ENCODE assay signal across 13 cellular contexts in genomic region chr21:31184462-31184861, GRCh38.
DNase-seq lines count a peak whose midpoint lies in the region; ATAC-seq and TF ChIP-seq lines count a peak whose summit lies in the region.
"Had no signal": no experiment of that assay in that cellular context is flagged by ENCODE, and none has a peak within 500 bp of the region (broad histone marks: within the 10 kb centered on the region; RNA-seq: fewer than 3 reads in every experiment).

No MANE protein-coding gene starts in this region.

- peak in 6 of 7 experiments; percentile 42 to 71 (median 58) for DNase-seq in CD8-positive, alpha-beta T cell
- peak; percentile 26 to 95 (median 70) for DNase-seq in T-helper 2 cell
- DNase-seq in activated T-helper 1 cell treated with anti-CD3 and anti-CD28 coated beads, Interleukin-12 subunit alpha, Interleukin-12 subunit beta, Interleukin-2, Interleukin-4 antibody, amounts not matched to agents 30 ng/mL and 10 ng/mL and 1 ng/mL, durations not matched to agents 14 hours and 24 hours and 36 hours (ENCODE audit: low spot score): peak; percentile 68
- DNase-seq in stimulated activated CD4-positive, alpha-beta T cell treated with anti-CD3 and anti-CD28 coated beads, Interleukin-15, amount 100 ng/mL, for 24 hours: peak; percentile 88
- no peak for DNase-seq in NCI-H82 treated with DMSO at 0.1 percent for 48 hours (lab: John Stamatoyannopoulos, UW; ENCODE audit: unreplicated experiment)
- DNase-seq in putamen (ENCODE audit: low spot score): no peak
- DNase-seq in immature natural killer cell: no peak
- DNase-seq: adrenal gland, erythroblast, NCI-H524 treated with DMSO at 0.1 percent for 48 hours had no signal

- H3K27me3 ChIP-seq in CD8-positive, alpha-beta T cell (ENCODE audit: insufficient read depth, low read length): no peaks in the 10 kb centered on the region
- H3K27me3 ChIP-seq: adrenal gland, vagina had no signal

- no peaks in the 10 kb centered on the region for H3K27me3 Mint-ChIP-seq in CD8-positive, alpha-beta T cell (ENCODE audit: low read depth)
- H3K27me3 Mint-ChIP-seq in activated T-helper 1 cell treated with anti-CD3 and anti-CD28 coated beads, Interleukin-12 subunit alpha, Interleukin-12 subunit beta, Interleukin-2, Interleukin-4 antibody, amounts not matched to agents 30 ng/mL and 10 ng/mL and 1 ng/mL, durations not matched to agents 14 hours and 24 hours and 36 hours (ENCODE audit: insufficient read depth): no peaks in the 10 kb centered on the region
- peaks cover 0 to 6% (median 0%) of the 10 kb centered on the region in 3 donors for H3K27me3 Mint-ChIP-seq in immature natural killer cell (ENCODE audit: low read depth in 3 of 3)

- POLR2A ChIA-PET in CD8-positive, alpha-beta T cell (lab: Charles Lee): interaction anchor here (2.3 kb wide), 1 partner anchor 52 kb away, joined by 10 read pairs; no protein-coding TSS in a partner anchor

- peaks cover 72% of the 10 kb centered on the region for H3K4me1 ChIP-seq in CD8-positive, alpha-beta T cell (ENCODE audit: insufficient read depth, low read length)
- H3K4me1 ChIP-seq: adrenal gland, prostate gland, vagina had no signal

- peak overlapping the region; percentile 79 for H3K4me3 Mint-ChIP-seq in CD8-positive, alpha-beta T cell
- peak overlapping the region; percentile 75 for H3K4me3 Mint-ChIP-seq in activated T-helper 1 cell treated with anti-CD3 and anti-CD28 coated beads, Interleukin-12 subunit alpha, Interleukin-12 subunit beta, Interleukin-2, Interleukin-4 antibody, amounts not matched to agents 30 ng/mL and 10 ng/mL and 1 ng/mL, durations not matched to agents 14 hours and 24 hours and 36 hours
- H3K4me3 Mint-ChIP-seq in immature natural killer cell: no peak overlapping the region

- peak overlapping the region; percentile 3 for H3K4me3 ChIP-seq in CD8-positive, alpha-beta T cell (ENCODE audit: low read depth, low read length)
- H3K4me3 ChIP-seq: adrenal gland, prostate gland, vagina had no signal

- no peaks in the 10 kb centered on the region for H3K9me3 ChIP-seq in CD8-positive, alpha-beta T cell (ENCODE audit: low read length)
- H3K9me3 ChIP-seq: adrenal gland, prostate gland, vagina had no signal

- CTCF ChIA-PET in CD8-positive, alpha-beta T cell (lab: Charles Lee): interaction anchor here (0.8 to 5.8 kb wide), 8 partner anchors 11 to 420 kb away, joined by 3 to 101 read pairs (median 4); no protein-coding TSS in a partner anchor

- H3K36me3 ChIP-seq in CD8-positive, alpha-beta T cell (ENCODE audit: insufficient read depth, low read length): no peaks in the 10 kb centered on the region
- H3K36me3 ChIP-seq: adrenal gland, prostate gland, vagina had no signal

- H3K27ac ChIP-seq in CD8-positive, alpha-beta T cell (ENCODE audit: low read depth, low read length): no peak overlapping the region
- H3K27ac ChIP-seq: adrenal gland, prostate gland, vagina had no signal

- peak; percentile 19 for ATAC-seq in CD8-positive, alpha-beta T cell
- no peak for ATAC-seq in GM21381 (IDR thresholded peaks at IDR 0.05; ENCODE audit: unreplicated experiment)

- intact Hi-C loops in CD8-positive, alpha-beta T cell (cut with DNase I, micrococcal nuclease): loop anchor here (1.0 to 10.0 kb wide), 4 partner anchors 52 to 550 kb away; partner anchors contain the start of gene SCAF4 (in 1 of the 2)
- intact Hi-C loops in activated T-helper 1 cell treated with anti-CD3 and anti-CD28 coated beads, Interleukin-12 subunit alpha, Interleukin-12 subunit beta, Interleukin-2, Interleukin-4 antibody, amounts not matched to agents 30 ng/mL and 10 ng/mL and 1 ng/mL, durations not matched to agents 14 hours and 24 hours and 36 hours (cut with micrococcal nuclease): loop anchor here (1.0 to 5.0 kb wide), 7 partner anchors 11 to 548 kb away; partner anchors contain the start of genes KRTAP21-3, SCAF4 and SOD1

- H3K4me1 Mint-ChIP-seq in CD8-positive, alpha-beta T cell (ENCODE audit: low read depth): peaks cover 70% of the 10 kb centered on the region
- H3K4me1 Mint-ChIP-seq in activated T-helper 1 cell treated with anti-CD3 and anti-CD28 coated beads, Interleukin-12 subunit alpha, Interleukin-12 subunit beta, Interleukin-2, Interleukin-4 antibody, amounts not matched to agents 30 ng/mL and 10 ng/mL and 1 ng/mL, durations not matched to agents 14 hours and 24 hours and 36 hours (ENCODE audit: low read depth): peaks cover 74% of the 10 kb centered on the region
- peaks cover 10 to 20% of the 10 kb centered on the region in 2 donors for H3K4me1 Mint-ChIP-seq in immature natural killer cell

- no peaks in the 10 kb centered on the region for H3K9me3 Mint-ChIP-seq in CD8-positive, alpha-beta T cell
- H3K9me3 Mint-ChIP-seq in activated T-helper 1 cell treated with anti-CD3 and anti-CD28 coated beads, Interleukin-12 subunit alpha, Interleukin-12 subunit beta, Interleukin-2, Interleukin-4 antibody, amounts not matched to agents 30 ng/mL and 10 ng/mL and 1 ng/mL, durations not matched to agents 14 hours and 24 hours and 36 hours: peaks cover 3% of the 10 kb centered on the region
- no peaks in the 10 kb centered on the region for H3K9me3 Mint-ChIP-seq in immature natural killer cell

- no peaks in the 10 kb centered on the region for H3K36me3 Mint-ChIP-seq in CD8-positive, alpha-beta T cell
- peaks cover 61% of the 10 kb centered on the region for H3K36me3 Mint-ChIP-seq in activated T-helper 1 cell treated with anti-CD3 and anti-CD28 coated beads, Interleukin-12 subunit alpha, Interleukin-12 subunit beta, Interleukin-2, Interleukin-4 antibody, amounts not matched to agents 30 ng/mL and 10 ng/mL and 1 ng/mL, durations not matched to agents 14 hours and 24 hours and 36 hours (ENCODE audit: low read depth)
- H3K36me3 Mint-ChIP-seq in immature natural killer cell: peaks cover 0 to 19% (median 0%) of the 10 kb centered on the region in 3 donors

- peak overlapping the region; percentile 95 for H3K27ac Mint-ChIP-seq in CD8-positive, alpha-beta T cell
- peak overlapping the region; percentile 84 for H3K27ac Mint-ChIP-seq in activated T-helper 1 cell treated with anti-CD3 and anti-CD28 coated beads, Interleukin-12 subunit alpha, Interleukin-12 subunit beta, Interleukin-2, Interleukin-4 antibody, amounts not matched to agents 30 ng/mL and 10 ng/mL and 1 ng/mL, durations not matched to agents 14 hours and 24 hours and 36 hours
- H3K27ac Mint-ChIP-seq in immature natural killer cell: no peak overlapping the region

- TF ChIP-seq CTCF in CD8-positive, alpha-beta T cell (IDR thresholded peaks at IDR 0.05): no peak

Comparison
In these comparisons a context has a peak if more than half of its experiments do, and no peak if none do; other contexts are left out.
1. DNase-seq: peak in CD8-positive, alpha-beta T cell (6 of 7), T-helper 2 cell (5 of 5), activated T-helper 1 cell treated with anti-CD3 and anti-CD28 coated beads, Interleukin-12 subunit alpha, Interleukin-12 subunit beta, Interleukin-2, Interleukin-4 antibody, amounts not matched to agents 30 ng/mL and 10 ng/mL and 1 ng/mL, durations not matched to agents 14 hours and 24 hours and 36 hours (single experiment) and stimulated activated CD4-positive, alpha-beta T cell treated with anti-CD3 and anti-CD28 coated beads, Interleukin-15, amount 100 ng/mL, for 24 hours (single experiment); none in NCI-H82 treated with DMSO at 0.1 percent for 48 hours (single experiment), putamen (single experiment) and immature natural killer cell (0 of 3).
2. H3K27ac Mint-ChIP-seq: peak in CD8-positive, alpha-beta T cell (single experiment) and activated T-helper 1 cell treated with anti-CD3 and anti-CD28 coated beads, Interleukin-12 subunit alpha, Interleukin-12 subunit beta, Interleukin-2, Interleukin-4 antibody, amounts not matched to agents 30 ng/mL and 10 ng/mL and 1 ng/mL, durations not matched to agents 14 hours and 24 hours and 36 hours (single experiment); none in immature natural killer cell (0 of 6).
3. H3K4me3 Mint-ChIP-seq: peak in CD8-positive, alpha-beta T cell (single experiment) and activated T-helper 1 cell treated with anti-CD3 and anti-CD28 coated beads, Interleukin-12 subunit alpha, Interleukin-12 subunit beta, Interleukin-2, Interleukin-4 antibody, amounts not matched to agents 30 ng/mL and 10 ng/mL and 1 ng/mL, durations not matched to agents 14 hours and 24 hours and 36 hours (single experiment); none in immature natural killer cell (0 of 5).